In genomic region chr11:6298605-6299004, GRCh38 we compare ENCODE assay signal across 8 cellular contexts. TPM values are rescaled to one million over a fixed set of nuclear protein-coding genes. Genes with fewer than 3 reads are reported as not detected.
DNase-seq lines count a peak whose midpoint lies in the region; ATAC-seq, FAIRE-seq and TF ChIP-seq lines count a peak whose summit lies in the region.

No MANE protein-coding gene starts in this region.

- FAIRE-seq in A549 (lab: Jason Lieb, UNC) = no peak

- peak; percentile 50 to 72 for DNase-seq in A549 (ENCODE audit: low read depth in 1 of 2, low spot score in 1 of 2)
- DNase-seq in GM13977 (ENCODE audit: low spot score) = no peak
- DNase-seq in foreskin keratinocyte = peak in 1 of 2 donors; percentile 18
- peak; percentile 41 for DNase-seq in stimulated activated naive CD8-positive, alpha-beta T cell treated with anti-CD3 and anti-CD28 coated beads, Interleukin-15, Interleukin-2, amounts not matched to agents 100 U/mL and 50 U/mL, for 24 hours
- no peak for DNase-seq in NCI-H446 treated with DMSO at 0.1 percent for 48 hours (lab: John Stamatoyannopoulos, UW)
- DNase-seq in DMS79 treated with DMSO at 0.1 percent for 48 hours (lab: John Stamatoyannopoulos, UW) = no peak

- POLR2A ChIA-PET in A549 (lab: Yijun Ruan, JAX) = no interaction called here

- no peak for TF ChIP-seq EP300 in A549 (IDR thresholded peaks at IDR 0.05)

- whole genome bisulfite sequencing in A549 (ENCODE audit: missing lambda C conversion rate) = 0% methylated on average over 3 of the region's 4 CpGs

- no peaks in the 10 kb centered on the region for H3K27me3 ChIP-seq in foreskin keratinocyte

- H3K4me1 ChIP-seq in A549 (no peaks in the 10 kb centered on the region), foreskin keratinocyte (no peaks in the 10 kb centered on the region)

- CTCF ChIA-PET in A549 (lab: Yijun Ruan, JAX) = interaction anchor here (0.7 to 4.5 kb wide), 28 partner anchors 8 to 1863 kb away, joined by 3 to 31 read pairs (median 4); partner anchors contain the start of gene CAVIN3

- no peaks in the 10 kb centered on the region for H3K9me3 ChIP-seq in A549

- H3K4me2 ChIP-seq in A549 = no peak overlapping the region

- H3K27ac ChIP-seq in A549 (no peak overlapping the region), foreskin keratinocyte (no peak overlapping the region)

- no peak overlapping the region for H3K4me3 ChIP-seq in A549

- ATAC-seq in A549 (peak; percentile 99 to 100), HG03565 (IDR thresholded peaks at IDR 0.05; ENCODE audit: unreplicated experiment) (peak; percentile 46), SK-N-SH treated with all-trans-retinoic acid at 6 μM for 48 hours (peak; percentile 98), foreskin keratinocyte (peak; percentile 73)
- peak; percentile 81 for ATAC-seq in stimulated activated naive CD8-positive, alpha-beta T cell treated with anti-CD3 and anti-CD28 coated beads, Interleukin-15, Interleukin-2, amounts not matched to agents 100 U/mL and 50 U/mL, for 24 hours

- TF ChIP-seq RAD21 in A549 (conservative IDR thresholded peaks at IDR 0.05 in 1 of 2, IDR thresholded peaks at IDR 0.05 in 1 of 2) = peak; percentile 32 to 37; a peak in 4 of 5 replicates

- in situ Hi-C loops in GM13977 (cut with MboI; ENCODE audit: low pct_unique_long_range_greater_than_20kb, low sequenced_read_pairs, unreplicated experiment) = no loop called here

- no peak for TF ChIP-seq POLR2A in A549 (IDR thresholded peaks at IDR 0.05; ENCODE audit: low read length)

- TF ChIP-seq CTCF in A549 (IDR thresholded peaks at IDR 0.05) = peak; percentile 50
- peak; percentile 41 for TF ChIP-seq CTCF in GM13977 (IDR thresholded peaks at IDR 0.05; ENCODE audit: extremely low read depth, insufficient read depth, missing control alignments)
- TF ChIP-seq CTCF in foreskin keratinocyte (conservative IDR thresholded peaks at IDR 0.05) = peak; percentile 62

TF ChIP-seq in A549, 52 proteins besides CTCF, POLR2A, EP300 and RAD21:
- TF ChIP-seq POLR2AphosphoS2 (conservative IDR thresholded peaks at IDR 0.05; ENCODE audit: low read length) (no peak), SMC3 (IDR thresholded peaks at IDR 0.05) (peak; percentile 50; the same call in 2 of the 3 replicates)

TF ChIP-seq in SK-N-SH treated with all-trans-retinoic acid at 6 μM for 48 hours, 23 proteins besides CTCF, POLR2A, EP300 and RAD21 (continues in another document):
- no peak for TF ChIP-seq ZFP3 (CRISPR knock-in tag; IDR thresholded peaks at IDR 0.05)
- TF ChIP-seq TCF4 (CRISPR knock-in tag; IDR thresholded peaks at IDR 0.05; ENCODE audit: borderline replicate concordance) = no peak
- no peak for TF ChIP-seq GLIS3 (CRISPR knock-in tag; IDR thresholded peaks at IDR 0.05)
- TF ChIP-seq TOX (CRISPR knock-in tag; IDR thresholded peaks at IDR 0.05; ENCODE audit: borderline replicate concordance) = no peak
- TF ChIP-seq BACH2 (CRISPR knock-in tag; IDR thresholded peaks at IDR 0.05; ENCODE audit: borderline replicate concordance) = no peak
- no peak for TF ChIP-seq ZNF70 (CRISPR knock-in tag; IDR thresholded peaks at IDR 0.05)
- TF ChIP-seq PATZ1 (CRISPR knock-in tag; IDR thresholded peaks at IDR 0.05; ENCODE audit: borderline replicate concordance) = no peak
- TF ChIP-seq CREB5 (CRISPR knock-in tag; IDR thresholded peaks at IDR 0.05; ENCODE audit: low read depth) = no peak
- no peak for TF ChIP-seq POU6F1 (CRISPR knock-in tag; IDR thresholded peaks at IDR 0.05; ENCODE audit: borderline replicate concordance, low read depth)
- TF ChIP-seq ESRRG (CRISPR knock-in tag; IDR thresholded peaks at IDR 0.05) = no peak
- no peak for TF ChIP-seq PPARA (CRISPR knock-in tag; IDR thresholded peaks at IDR 0.05; ENCODE audit: borderline replicate concordance)
- TF ChIP-seq ZNF8 (CRISPR knock-in tag; IDR thresholded peaks at IDR 0.05) = no peak
- TF ChIP-seq ZC3H10 (CRISPR knock-in tag; IDR thresholded peaks at IDR 0.05) = no peak
- TF ChIP-seq SNAI2 (CRISPR knock-in tag; IDR thresholded peaks at IDR 0.05) = no peak
- TF ChIP-seq ARNTL (CRISPR knock-in tag; IDR thresholded peaks at IDR 0.05; ENCODE audit: borderline replicate concordance, low read depth) = no peak
- no peak for TF ChIP-seq CSRNP3 (CRISPR knock-in tag; IDR thresholded peaks at IDR 0.05)
- TF ChIP-seq RARB (CRISPR knock-in tag; IDR thresholded peaks at IDR 0.05) = no peak

RNA-seq across cellular contexts. Expression of gene CAVIN3, which starts 21.7 kb away (rescaled TPM):
- polyA plus RNA-seq in A549 (2011; rRNA removed) (5.2 and 6.0 TPM in 2 replicates), A549 (2017; fragmentation: RNase III; extraction: RNeasy Plus Mini Kit Qiagen cat#74134 plus additional on column Dnase treatment) (15.9 to 26.7 TPM (median 22.9 TPM) in 3 replicates), foreskin keratinocyte (165 and 222 TPM in 2 replicates)
- 18.9 and 23.3 TPM in 2 replicates for polyA plus RNA-seq in A549 (2012; cell fraction: cytosol; rRNA removed)
- polyA plus RNA-seq in A549 (2012; cell fraction: nucleus; rRNA removed) = 23.4 and 30.6 TPM in 2 replicates
- 2.0 and 2.1 TPM in 2 replicates for polyA minus RNA-seq in A549 (2011; rRNA and poly(A)+ RNA removed)
- total RNA-seq in foreskin keratinocyte = 121 and 173 TPM in 2 replicates

RNA-seq across cellular contexts. Expression of gene CCKBR, which starts 39.0 kb away (rescaled TPM):
- polyA plus RNA-seq in A549 (2011; rRNA removed) = not detected in 2 replicates
- not detected in 2 replicates for polyA plus RNA-seq in A549 (2012; cell fraction: cytosol; rRNA removed)
- polyA plus RNA-seq in A549 (2012; cell fraction: nucleus; rRNA removed) = 0.07 TPM in 1 of 2 replicates, not detected in the other
- polyA plus RNA-seq in A549 (2017; fragmentation: RNase III; extraction: RNeasy Plus Mini Kit Qiagen cat#74134 plus additional on column Dnase treatment) = not detected in 3 replicates
- not detected in 2 replicates for polyA minus RNA-seq in A549 (2011; rRNA and poly(A)+ RNA removed)
- total RNA-seq in foreskin keratinocyte = not detected in 2 replicates
- not detected in 2 replicates for polyA plus RNA-seq in foreskin keratinocyte

RNA-seq across cellular contexts. Expression of gene CNGA4, which starts 59.7 kb away (rescaled TPM):
- polyA plus RNA-seq in A549 (2011; rRNA removed) (0.12 and 0.19 TPM in 2 replicates), A549 (2017; fragmentation: RNase III; extraction: RNeasy Plus Mini Kit Qiagen cat#74134 plus additional on column Dnase treatment) (0.10 to 0.12 TPM (median 0.11 TPM) in 3 replicates), foreskin keratinocyte (0.03 TPM in 1 of 2 replicates, not detected in the other)
- polyA plus RNA-seq in A549 (2012; cell fraction: cytosol; rRNA removed) = 0.12 and 0.17 TPM in 2 replicates
- polyA plus RNA-seq in A549 (2012; cell fraction: nucleus; rRNA removed) = 0.23 and 0.32 TPM in 2 replicates
- polyA minus RNA-seq in A549 (2011; rRNA and poly(A)+ RNA removed) = 0.15 TPM in 1 of 2 replicates, not detected in the other
- total RNA-seq in foreskin keratinocyte = 0.07 TPM in 1 of 2 replicates, not detected in the other

Comparison
In these comparisons a context has a peak if more than half of its experiments do, and no peak if none do; other contexts are left out.
1. ATAC-seq: peak in every context shown above with its lines; median percentile 100 in A549; 98 in SK-N-SH treated with all-trans-retinoic acid at 6 μM for 48 hours; 81 in stimulated activated naive CD8-positive, alpha-beta T cell treated with anti-CD3 and anti-CD28 coated beads, Interleukin-15, Interleukin-2, amounts not matched to agents 100 U/mL and 50 U/mL, for 24 hours; 73 in foreskin keratinocyte; 46 in HG03565.
2. DNase-seq: peak in A549 (2 of 2) and stimulated activated naive CD8-positive, alpha-beta T cell treated with anti-CD3 and anti-CD28 coated beads, Interleukin-15, Interleukin-2, amounts not matched to agents 100 U/mL and 50 U/mL, for 24 hours (single experiment); none in GM13977 (single experiment), NCI-H446 treated with DMSO at 0.1 percent for 48 hours (single experiment) and DMS79 treated with DMSO at 0.1 percent for 48 hours (single experiment).
3. Peak in every context shown above with its lines, with median percentiles within 50 percentile points of each other: CTCF ChIP-seq.